In the genomic region with DNA sequence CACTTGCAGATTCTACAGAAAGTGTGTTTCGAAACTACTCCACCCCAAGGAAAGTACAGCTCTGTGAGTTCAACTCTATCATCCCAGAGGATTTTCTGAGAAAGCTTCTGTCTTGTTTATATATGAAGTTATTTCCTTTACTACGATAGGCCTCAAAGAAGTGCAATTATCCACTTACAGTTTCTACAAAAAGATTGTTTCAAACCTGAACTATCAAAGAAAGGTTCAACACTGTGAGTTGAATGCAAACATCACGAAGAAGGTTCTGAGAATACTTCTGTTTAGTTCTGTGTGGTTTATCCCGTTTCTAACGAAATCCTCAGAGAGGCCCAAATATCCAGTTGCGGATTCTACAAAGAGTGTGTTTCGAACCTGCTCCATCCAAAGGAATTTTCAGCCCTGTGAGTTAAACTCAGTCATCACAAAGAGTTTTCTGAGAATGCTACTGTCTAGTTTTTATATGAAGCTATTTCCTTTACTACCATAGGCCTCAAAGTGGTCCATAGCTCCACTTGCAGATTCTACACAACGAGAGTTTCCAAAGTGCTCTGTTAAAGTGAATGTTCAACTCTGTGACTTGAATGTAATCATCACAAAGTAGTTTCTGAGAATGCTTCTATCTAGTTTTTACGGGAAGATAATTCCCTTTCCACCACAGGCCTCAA, we compare ENCODE assay signal across 7 cellular contexts.
A peak's percentile ranks its signal among the peaks of the same experiment; 100 is the strongest.
DNase-seq lines count a peak whose midpoint lies in the region; ATAC-seq and TF ChIP-seq lines count a peak whose summit lies in the region.
"Not testable (repeated sequence)": the region's sequence is repeated elsewhere in the genome, so short reads cannot be mapped to it uniquely, and the experiment has no call there.

No MANE protein-coding gene starts in this region.

- ATAC-seq in GM18909 (IDR thresholded peaks at IDR 0.05; ENCODE audit: poor library complexity, unreplicated experiment) (peak; percentile 58), GM21423 (IDR thresholded peaks at IDR 0.05; ENCODE audit: unreplicated experiment) (peak; percentile 72), HG02759 (IDR thresholded peaks at IDR 0.05; ENCODE audit: unreplicated experiment) (peak; percentile 64), HG03135 (IDR thresholded peaks at IDR 0.05; ENCODE audit: unreplicated experiment) (peak; percentile 66), SK-N-SH treated with all-trans-retinoic acid at 6 μM for 48 hours (peak; percentile 82), foreskin keratinocyte (peak; percentile 91), naive B cell (ENCODE audit: low read depth in 2 of 2) (peak; percentile 44 to 57)

- not testable (repeated sequence) for DNase-seq in foreskin keratinocyte, naive B cell

- not testable (repeated sequence) for H3K27me3 Mint-ChIP-seq in naive B cell

- not testable (repeated sequence) for H3K36me3 Mint-ChIP-seq in naive B cell

- not testable (repeated sequence) for H3K4me3 Mint-ChIP-seq in naive B cell

- not testable (repeated sequence) for TF ChIP-seq CTCF in foreskin keratinocyte (conservative IDR thresholded peaks at IDR 0.05)

- not testable (repeated sequence) for H3K27ac ChIP-seq in foreskin keratinocyte

- not testable (repeated sequence) for H3K27me3 ChIP-seq in foreskin keratinocyte

- not testable (repeated sequence) for H3K4me1 Mint-ChIP-seq in naive B cell

- H3K4me1 ChIP-seq in foreskin keratinocyte, result not testable (repeated sequence)

- H3K27ac Mint-ChIP-seq in naive B cell, result not testable (repeated sequence)

- not testable (repeated sequence) for H3K9me3 Mint-ChIP-seq in naive B cell
